In genomic region chr3:134144694-134145093, GRCh38 we compare ENCODE assay signal across 25 cellular contexts.
DNase-seq lines count a peak whose midpoint lies in the region; ATAC-seq, FAIRE-seq and TF ChIP-seq lines count a peak whose summit lies in the region.
"Had no signal": no experiment of that assay in that cellular context is flagged by ENCODE, and none has a peak within 500 bp of the region (broad histone marks: within the 10 kb centered on the region; RNA-seq: fewer than 3 reads in every experiment).

No MANE protein-coding gene starts in this region.

- no peak overlapping the region for H4K91ac ChIP-seq in H9 (ENCODE audit: insufficient read length, low read depth, low read length)

- H3K27ac Mint-ChIP-seq in H9: peak overlapping the region in 2 of 3 experiments; percentile 2 to 52; a peak in 3 of 7 replicates
- peak overlapping the region; percentile 20 for H3K27ac Mint-ChIP-seq in osteocyte (ENCODE audit: unreplicated experiment)
- peak overlapping the region in 3 of 8 donors; percentile 5 to 77 (median 55) for H3K27ac Mint-ChIP-seq in CD8-positive, alpha-beta memory T cell
- H3K27ac Mint-ChIP-seq: activated CD4-positive, alpha-beta memory T cell treated with anti-CD3 and anti-CD28 coated beads, Interleukin-2, amount 10 ng/mL, durations not matched to agents 7 days and 5 days; activated naive CD4-positive, alpha-beta T cell treated with anti-CD3 and anti-CD28 coated beads, Interleukin-2, amount 50 U/mL, for 24 hours; activated T-helper 2 cell treated with anti-CD3 and anti-CD28 coated beads, Interferon-gamma antibody, Interleukin-2, Interleukin-4, amounts not matched to agents 10 μg/mL and 5 μg/mL and 100 μg/mL, durations not matched to agents 14 hours and 24 hours and 36 hours had no signal

- H3K4ac ChIP-seq in H9 (ENCODE audit: low read depth, low read length): no peak overlapping the region

- peak; percentile 71 for FAIRE-seq in endothelial cell of umbilical vein (lab: Jason Lieb, UNC)
- FAIRE-seq: HepG2 had no signal

- no peak overlapping the region for H3K23ac ChIP-seq in H9 (ENCODE audit: insufficient read length, low read depth, low read length)

- H3K27me3 Mint-ChIP-seq in H9 (ENCODE audit: low read depth) (no peaks in the 10 kb centered on the region; the same call in 1 of the 2 replicates), osteocyte (ENCODE audit: unreplicated experiment) (no peaks in the 10 kb centered on the region)
- H3K27me3 Mint-ChIP-seq in CD8-positive, alpha-beta memory T cell: no peaks in the 10 kb centered on the region
- H3K27me3 Mint-ChIP-seq: activated CD4-positive, alpha-beta memory T cell treated with anti-CD3 and anti-CD28 coated beads, Interleukin-2, amount 10 ng/mL, durations not matched to agents 7 days and 5 days; activated naive CD4-positive, alpha-beta T cell treated with anti-CD3 and anti-CD28 coated beads, Interleukin-2, amount 50 U/mL, for 24 hours had no signal

- intact Hi-C loops in endothelial cell of umbilical vein (cut with micrococcal nuclease): no loop called here

- dilution Hi-C loops in endothelial cell of umbilical vein (cut with MboI; ENCODE audit: extremely low pct_ligation_motif_present, low sequenced_read_pairs): no loop called here

- no peak overlapping the region for H4K5ac ChIP-seq in H9 (ENCODE audit: insufficient read length, low read depth, low read length)

- no peak overlapping the region for H4K8ac ChIP-seq in H9 (replicated peaks; ENCODE audit: insufficient read length, low read depth, low read length)

- peaks cover 12 to 13% of the 10 kb centered on the region in 2 experiments for H3K4me1 Mint-ChIP-seq in H9
- H3K4me1 Mint-ChIP-seq in osteocyte (ENCODE audit: unreplicated experiment): peaks cover 11% of the 10 kb centered on the region
- H3K4me1 Mint-ChIP-seq in CD8-positive, alpha-beta memory T cell: peaks cover 0 to 9% (median 6%) of the 10 kb centered on the region in 3 donors
- H3K4me1 Mint-ChIP-seq: activated CD4-positive, alpha-beta memory T cell treated with anti-CD3 and anti-CD28 coated beads, Interleukin-2, amount 10 ng/mL, durations not matched to agents 7 days and 5 days had no signal

- H3K56ac ChIP-seq in H9 (ENCODE audit: insufficient read length, low read depth, low read length): no peak overlapping the region

- H3K27ac ChIP-seq in BLaER1 treated with 17β-estradiol and CSF1 and Interleukin-3, amounts not matched to agents 10 nM and 100 nM: no peak overlapping the region
- H3K27ac ChIP-seq in H9 (ENCODE audit: insufficient read length, low read depth, low read length) (no peak overlapping the region), endothelial cell of umbilical vein (ENCODE audit: insufficient read depth, low read depth, low read length) (no peak overlapping the region)
- no peak overlapping the region for H3K27ac ChIP-seq in CD8-positive, alpha-beta memory T cell (ENCODE audit: low read depth, low read length)
- H3K27ac ChIP-seq: neutrophil, PC-9, testis had no signal

- H2AFZ ChIP-seq in H9 (ENCODE audit: low read length): no peak overlapping the region
- no peak overlapping the region for H2AFZ ChIP-seq in endothelial cell of umbilical vein (ENCODE audit: low read depth, low read length)
- H2AFZ ChIP-seq: PC-9 had no signal

- H3K4me3 Mint-ChIP-seq in H9 (no peak overlapping the region), osteocyte (ENCODE audit: unreplicated experiment) (no peak overlapping the region)
- no peak overlapping the region for H3K4me3 Mint-ChIP-seq in CD8-positive, alpha-beta memory T cell
- H3K4me3 Mint-ChIP-seq: activated CD4-positive, alpha-beta memory T cell treated with anti-CD3 and anti-CD28 coated beads, Interleukin-2, amount 10 ng/mL, durations not matched to agents 7 days and 5 days; activated naive CD4-positive, alpha-beta T cell treated with anti-CD3 and anti-CD28 coated beads, Interleukin-2, amount 50 U/mL, for 24 hours had no signal

- H2AK5ac ChIP-seq in H9 (ENCODE audit: insufficient read length, low read length): no peak overlapping the region

- H3K9me3 ChIP-seq in BLaER1 treated with 17β-estradiol and CSF1 and Interleukin-3, amounts not matched to agents 10 nM and 100 nM (replicated peaks in 1 of 11): peaks cover 15 to 28% (median 23%) of the 10 kb centered on the region in 11 experiments
- H3K9me3 ChIP-seq in H9 (ENCODE audit: control insufficient read depth, low read depth, low read length): no peaks in the 10 kb centered on the region
- no peaks in the 10 kb centered on the region for H3K9me3 ChIP-seq in endothelial cell of umbilical vein (replicated peaks; ENCODE audit: control insufficient read depth, insufficient read depth, low read length)
- no peaks in the 10 kb centered on the region for H3K9me3 ChIP-seq in CD8-positive, alpha-beta memory T cell (ENCODE audit: low read length)
- H3K9me3 ChIP-seq: Caco-2, neutrophil, testis had no signal

- H3K23me2 ChIP-seq in H9 (ENCODE audit: insufficient read length, low read depth, low read length, poor library complexity, severe bottlenecking): no peaks in the 10 kb centered on the region

- POLR2A ChIA-PET in endothelial cell of umbilical vein (lab: Charles Lee): no interaction called here
- POLR2A ChIA-PET in CD8-positive, alpha-beta memory T cell (lab: Charles Lee): no interaction called here

- no peak overlapping the region for H3K4me3 ChIP-seq in BLaER1 treated with 17β-estradiol and CSF1 and Interleukin-3, amounts not matched to agents 10 nM and 100 nM
- no peak overlapping the region for H3K4me3 ChIP-seq in endothelial cell of umbilical vein (replicated peaks in 1 of 3; ENCODE audit: insufficient read depth in 1 of 3, low read depth in 1 of 3, low read length in 3 of 3)
- no peak overlapping the region for H3K4me3 ChIP-seq in CD8-positive, alpha-beta memory T cell (ENCODE audit: low read length)
- H3K4me3 ChIP-seq: PC-9, testis had no signal

- no peaks in the 10 kb centered on the region for H3K27me3 ChIP-seq in BLaER1 treated with 17β-estradiol and CSF1 and Interleukin-3, amounts not matched to agents 10 nM and 100 nM
- no peaks in the 10 kb centered on the region for H3K27me3 ChIP-seq in H9 (ENCODE audit: insufficient read depth, low read length)
- H3K27me3 ChIP-seq in endothelial cell of umbilical vein (ENCODE audit: control insufficient read depth in 2 of 2, insufficient read depth in 2 of 2, low read length in 2 of 2): no peaks in the 10 kb centered on the region
- no peaks in the 10 kb centered on the region for H3K27me3 ChIP-seq in CD8-positive, alpha-beta memory T cell (ENCODE audit: insufficient read depth, low read length, poor library complexity, severe bottlenecking)
- H3K27me3 ChIP-seq: neutrophil, testis had no signal

- H2BK12ac ChIP-seq in H9 (ENCODE audit: insufficient read length, low read depth, low read length): no peak overlapping the region

- H2BK120ac ChIP-seq in H9 (ENCODE audit: low read depth, low read length, poor library complexity, severe bottlenecking): no peak overlapping the region

- WGBS in H9 (ENCODE audit: extremely low coverage, insufficient read length, low lambda C conversion rate): no CpG with 5 or more reads among the region's 3 CpGs

- CTCF ChIA-PET in endothelial cell of umbilical vein (lab: Charles Lee): interaction anchor here (0.9 to 1.3 kb wide), 2 partner anchors 215 to 221 kb away, joined by 3 to 4 read pairs; no protein-coding TSS in a partner anchor
- CTCF ChIA-PET in CD8-positive, alpha-beta memory T cell (lab: Charles Lee): no interaction called here

- H3K36me3 Mint-ChIP-seq in H9 (ENCODE audit: insufficient read depth in 1 of 3, low read depth in 3 of 3): peaks cover 0 to 12% (median 8%) of the 10 kb centered on the region in 3 experiments; a peak in 6 of 7 replicates
- H3K36me3 Mint-ChIP-seq in osteocyte (ENCODE audit: unreplicated experiment): peaks cover 39% of the 10 kb centered on the region
- H3K36me3 Mint-ChIP-seq in CD8-positive, alpha-beta memory T cell: peaks cover 8 to 19% (median 10%) of the 10 kb centered on the region in 3 donors

- peaks cover 12 to 22% (median 18%) of the 10 kb centered on the region in 10 experiments; a peak in 19 of 20 replicates for H3K4me1 ChIP-seq in BLaER1 treated with 17β-estradiol and CSF1 and Interleukin-3, amounts not matched to agents 10 nM and 100 nM
- H3K4me1 ChIP-seq in H9 (ENCODE audit: insufficient read depth, low read length) (0 out of 2 replicates have a peak, but pooled peaks cover 3% of the 10 kb centered on the region), endothelial cell of umbilical vein (ENCODE audit: control insufficient read depth, extremely low read depth, insufficient read depth, low read length) (peaks cover 16% of the 10 kb centered on the region)
- no peaks in the 10 kb centered on the region for H3K4me1 ChIP-seq in CD8-positive, alpha-beta memory T cell (ENCODE audit: insufficient read depth, low read length)
- H3K4me1 ChIP-seq: testis had no signal

- H3K18ac ChIP-seq in H9 (ENCODE audit: insufficient read length, low read depth, low read length): no peak overlapping the region

- no peaks in the 10 kb centered on the region for H3K79me1 ChIP-seq in H9 (ENCODE audit: insufficient read depth, low read depth, low read length, poor library complexity, severe bottlenecking)

- no peak overlapping the region for H2BK15ac ChIP-seq in H9 (ENCODE audit: low read depth, low read length)

- no peak for ATAC-seq in HG03108 (IDR thresholded peaks at IDR 0.05; ENCODE audit: unreplicated experiment)

- H2BK5ac ChIP-seq in H9 (ENCODE audit: insufficient read length, low read length): no peak overlapping the region

- no peak overlapping the region; the same call in 1 of the 2 replicates for H3K14ac ChIP-seq in H9 (ENCODE audit: insufficient read depth, low read length)

- BruUV-seq in endothelial cell of umbilical vein (replicated peaks; lab: Mats Ljungman, UMichigan): no TSS peak

- no peaks in the 10 kb centered on the region for H3K9me1 ChIP-seq in endothelial cell of umbilical vein (replicated peaks; ENCODE audit: control insufficient read depth, extremely low read depth, insufficient read depth, low read length)

- no peak for TF ChIP-seq CTCF in H9 (conservative IDR thresholded peaks at IDR 0.05)
- TF ChIP-seq CTCF in endothelial cell of umbilical vein (IDR thresholded peaks at IDR 0.05; ENCODE audit: extremely low read depth in 1 of 2, insufficient read depth in 1 of 2, low read depth in 1 of 2, low read length in 2 of 2): no peak
- TF ChIP-seq CTCF in osteocyte (IDR thresholded peaks at IDR 0.05): no peak

- H3K36me3 ChIP-seq in BLaER1 treated with 17β-estradiol and CSF1 and Interleukin-3, amounts not matched to agents 10 nM and 100 nM: peaks cover 0 to 28% (median 0%) of the 10 kb centered on the region in 11 experiments; a peak in 5 of 22 replicates
- peaks cover 0 to 2% of the 10 kb centered on the region in 2 experiments for H3K36me3 ChIP-seq in endothelial cell of umbilical vein (ENCODE audit: control insufficient read depth in 2 of 2, extremely low read depth in 1 of 2, insufficient read depth in 2 of 2, low read length in 2 of 2)
- H3K36me3 ChIP-seq in CD8-positive, alpha-beta memory T cell (ENCODE audit: insufficient read depth, low read length): no peaks in the 10 kb centered on the region
- H3K36me3 ChIP-seq: neutrophil had no signal

- DNase-seq in H9 (no peak), endothelial cell of umbilical vein (ENCODE audit: low read depth, low spot score) (peak; percentile 7), osteocyte (ENCODE audit: extremely low spot score, unreplicated experiment) (no peak)
- DNase-seq in CD8-positive, alpha-beta memory T cell: no peak
- DNase-seq in NK-92 treated with Interleukin-12 subunit alpha and Interleukin-12 subunit beta, amount 100 ng/mL, for 24 hours (lab: John Stamatoyannopoulos, UW): no peak
- DNase-seq: activated CD4-positive, alpha-beta memory T cell treated with anti-CD3 and anti-CD28 coated beads, Interleukin-2, amount 10 ng/mL, durations not matched to agents 7 days and 5 days; activated CD8-positive, alpha-beta memory T cell treated with anti-CD3 and anti-CD28 coated beads, Interleukin-2, amount 50 U/mL, for 48 hours; amygdala; Caco-2; DMS79; GF-D8; hippocampal formation; NCI-H1436; NCI-H2081; NCI-H2227 treated with DMSO at 0.1 percent for 48 hours; NCI-H69; PC-9; stimulated activated naive CD4-positive, alpha-beta T cell; testis had no signal

- H4K20me1 ChIP-seq in BLaER1 treated with 17β-estradiol and CSF1 and Interleukin-3, amounts not matched to agents 10 nM and 100 nM: no peaks in the 10 kb centered on the region
- no peaks in the 10 kb centered on the region for H4K20me1 ChIP-seq in H9 (ENCODE audit: control insufficient read depth, insufficient read depth, insufficient read length)
- H4K20me1 ChIP-seq in endothelial cell of umbilical vein (replicated peaks; ENCODE audit: control insufficient read depth, extremely low read depth, insufficient read depth, low read length): no peaks in the 10 kb centered on the region

- H3K9me3 Mint-ChIP-seq in H9 (peaks cover 0 to 11% of the 10 kb centered on the region in 2 experiments; a peak in 4 of 5 replicates), osteocyte (ENCODE audit: unreplicated experiment) (peaks cover 6% of the 10 kb centered on the region)
- peaks cover 0 to 11% (median 5%) of the 10 kb centered on the region in 5 donors for H3K9me3 Mint-ChIP-seq in CD8-positive, alpha-beta memory T cell
- H3K9me3 Mint-ChIP-seq: activated T-helper 2 cell treated with anti-CD3 and anti-CD28 coated beads, Interferon-gamma antibody, Interleukin-2, Interleukin-4, amounts not matched to agents 10 μg/mL and 5 μg/mL and 100 μg/mL, durations not matched to agents 14 hours and 24 hours and 36 hours had no signal

- H3K79me2 ChIP-seq in H9 (ENCODE audit: insufficient read depth, low read length): no peaks in the 10 kb centered on the region
- no peaks in the 10 kb centered on the region for H3K79me2 ChIP-seq in endothelial cell of umbilical vein (ENCODE audit: control insufficient read depth, insufficient read depth, low read length)

- H3K4me2 ChIP-seq in BLaER1 treated with 17β-estradiol and CSF1 and Interleukin-3, amounts not matched to agents 10 nM and 100 nM: peak overlapping the region in 9 of 11 experiments; percentile 2 to 59 (median 14); a peak in 10 of 22 replicates
- H3K4me2 ChIP-seq in H9 (ENCODE audit: insufficient read depth, insufficient read length, low read length) (no peak overlapping the region), endothelial cell of umbilical vein (ENCODE audit: insufficient read depth, low read length) (no peak overlapping the region)
- H3K4me2 ChIP-seq: PC-9 had no signal

- no peak for TF ChIP-seq POLR2A in endothelial cell of umbilical vein (IDR thresholded peaks at IDR 0.05; ENCODE audit: low read depth, low read length)

- H3T11ph ChIP-seq in H9 (ENCODE audit: low read length): no peak overlapping the region

- no peak overlapping the region for H3K9ac ChIP-seq in BLaER1 treated with 17β-estradiol and CSF1 and Interleukin-3, amounts not matched to agents 10 nM and 100 nM
- H3K9ac ChIP-seq in H9 (ENCODE audit: extremely low read depth, insufficient read length, low read length): no peak overlapping the region
- H3K9ac ChIP-seq in endothelial cell of umbilical vein (replicated peaks; ENCODE audit: extremely low read depth, insufficient read depth, low read length): no peak overlapping the region

- no peak overlapping the region for H2BK20ac ChIP-seq in H9 (ENCODE audit: low read depth, low read length, poor library complexity, severe bottlenecking)

Comparison
In these comparisons a context has a peak if more than half of its experiments do, and no peak if none do; other contexts are left out.
1. H3K4me2 ChIP-seq: peak in BLaER1 treated with 17β-estradiol and CSF1 and Interleukin-3, amounts not matched to agents 10 nM and 100 nM (9 of 11); none in H9 (single experiment) and endothelial cell of umbilical vein (single experiment).